ENCODE assay signal across 8 cellular contexts in the genomic region with DNA sequence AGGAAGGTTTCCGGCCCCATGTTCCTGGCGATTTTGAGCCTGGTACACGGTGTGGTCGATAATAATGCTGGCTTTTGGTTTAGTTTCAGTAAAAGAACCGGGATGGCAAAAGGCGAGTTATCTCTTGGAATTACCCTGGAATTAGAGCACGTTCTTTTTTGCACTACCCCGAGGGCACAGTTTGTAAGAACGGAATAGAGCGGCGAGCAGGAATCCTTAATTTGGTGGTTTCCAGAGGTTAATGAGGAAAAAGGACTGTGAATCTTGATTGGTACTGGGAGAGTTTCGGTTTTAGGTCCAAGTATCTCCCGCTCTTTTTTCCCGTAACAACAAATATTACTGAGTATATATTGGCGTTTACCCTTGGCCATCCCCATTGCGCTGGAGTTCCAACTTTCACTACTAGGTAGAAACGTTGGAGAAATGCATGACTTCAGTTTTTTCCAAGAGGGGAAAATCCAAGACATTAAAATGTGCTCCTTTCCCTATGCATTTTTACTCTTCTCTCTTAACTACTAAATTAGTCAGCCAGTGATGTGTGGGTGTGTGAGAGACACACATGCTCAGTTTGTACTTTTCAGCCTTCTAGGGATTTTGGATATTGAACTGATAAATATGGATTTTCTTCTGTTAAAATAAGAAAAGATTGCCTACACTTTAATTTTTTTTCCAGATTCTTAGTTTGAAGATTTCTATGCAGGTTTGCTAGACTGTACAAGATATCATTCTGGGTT.
DNase-seq lines count a peak whose midpoint lies in the region; ATAC-seq and TF ChIP-seq lines count a peak whose summit lies in the region.

No MANE protein-coding gene starts in this region.

- H3K4me1 Mint-ChIP-seq in brain: peaks cover 54% of the 10 kb centered on the region

- peaks cover 2 to 3% (median 3%) of the 10 kb centered on the region in 5 experiments for H3K9me3 Mint-ChIP-seq in brain

- intact Hi-C loops in left lung (cut with DNase I): no loop called here

- H3K27ac Mint-ChIP-seq in brain: peak overlapping the region; percentile 99 to 100 (median 99)

- H3K4me3 ChIP-seq in left lung: peak overlapping the region; percentile 66 to 69

- ATAC-seq in left lung (peak; percentile 16), HG02610 (IDR thresholded peaks at IDR 0.05; ENCODE audit: unreplicated experiment) (no peak)

- no peaks in the 10 kb centered on the region for H3K9me3 ChIP-seq in left lung

- TF ChIP-seq CTCF in brain (conservative IDR thresholded peaks at IDR 0.05) (no peak), left lung (IDR thresholded peaks at IDR 0.05) (no peak)

- peaks cover 4 to 8% of the 10 kb centered on the region in 2 donors for H3K4me1 ChIP-seq in left lung

- H3K27ac ChIP-seq in left lung: peak overlapping the region; percentile 90 to 98
- peak overlapping the region; percentile 89 for H3K27ac ChIP-seq in temporal lobe (ENCODE audit: low read depth, low read length)

- H3K27me3 Mint-ChIP-seq in brain: peaks cover 9% of the 10 kb centered on the region

- no peaks in the 10 kb centered on the region for H3K27me3 ChIP-seq in left lung

- DNase-seq in EL: peak; percentile 18
- DNase-seq in NCI-H1105 treated with DMSO at 0.1 percent for 48 hours (lab: John Stamatoyannopoulos, UW): peak; percentile 41
- no peak for DNase-seq in left lung
- no peak for DNase-seq in D341Med (ENCODE audit: low spot score)
- no peak for DNase-seq in SK-N-DZ (ENCODE audit: low spot score)

- peak overlapping the region; percentile 96 to 99 (median 96) for H3K4me3 Mint-ChIP-seq in brain

- H3K36me3 Mint-ChIP-seq in brain: no peaks in the 10 kb centered on the region

- H3K36me3 ChIP-seq in left lung: no peaks in the 10 kb centered on the region

Comparison
In these comparisons a context has a peak if more than half of its experiments do, and no peak if none do; other contexts are left out.
1. DNase-seq: peak in EL (single experiment) and NCI-H1105 treated with DMSO at 0.1 percent for 48 hours (single experiment); none in left lung (0 of 2), D341Med (single experiment) and SK-N-DZ (single experiment).